In genomic region chr15:27481768-27482167, GRCh38 we compare ENCODE assay signal across 1 cellular context.
A peak's percentile ranks its signal among the peaks of the same experiment; 100 is the strongest.
TF ChIP-seq lines count a peak whose summit lies in the region.

No MANE protein-coding gene starts in this region.

TF ChIP-seq in WTC11, 78 proteins besides CTCF, POLR2A, EP300 and RAD21 (continued from another document):
- TF ChIP-seq ZNF281 (CRISPR knock-in tag; IDR thresholded peaks at IDR 0.05) (no peak), ZNF423 (CRISPR knock-in tag; IDR thresholded peaks at IDR 0.05) (peak; percentile 80), MAX (CRISPR knock-in tag; IDR thresholded peaks at IDR 0.05) (no peak), NR3C1 (CRISPR knock-in tag; conservative IDR thresholded peaks at IDR 0.05; ENCODE audit: low read depth) (no peak)
